11 cellular contexts compared by ENCODE assay signal in genomic region chr1:222582099-222582774, GRCh38. TPM values are rescaled to one million over a fixed set of nuclear protein-coding genes. Genes with fewer than 3 reads are reported as not detected.
DNase-seq lines count a peak whose midpoint lies in the region; ATAC-seq, FAIRE-seq and TF ChIP-seq lines count a peak whose summit lies in the region.
"Had no signal": no experiment of that assay in that cellular context is flagged by ENCODE, and none has a peak within 500 bp of the region (broad histone marks: within the 10 kb centered on the region; RNA-seq: fewer than 3 reads in every experiment).

No MANE protein-coding gene starts in this region.

- H3K9me3 ChIP-seq in A549, result no peaks in the 10 kb centered on the region
- no peaks in the 10 kb centered on the region for H3K9me3 ChIP-seq in astrocyte (ENCODE audit: insufficient read depth, low read depth, low read length)
- H3K9me3 ChIP-seq in naive thymus-derived CD4-positive, alpha-beta T cell (ENCODE audit: control insufficient read depth in 2 of 3, low read length in 3 of 3), result no peaks in the 10 kb centered on the region

- H3K79me2 ChIP-seq in astrocyte (ENCODE audit: insufficient read depth, low read length), result peaks cover 23% of the 10 kb centered on the region

- H3K4me3 Mint-ChIP-seq in astrocyte (ENCODE audit: unreplicated experiment), result no peak overlapping the region
- no peak overlapping the region for H3K4me3 Mint-ChIP-seq in naive thymus-derived CD4-positive, alpha-beta T cell

- POLR2A ChIA-PET in A549 (lab: Yijun Ruan, JAX), result no interaction called here
- POLR2A ChIA-PET in naive thymus-derived CD4-positive, alpha-beta T cell (lab: Charles Lee), result no interaction called here

- 73% methylated on average over 4 of the region's 4 CpGs for WGBS in A549 (ENCODE audit: missing lambda C conversion rate)

- H3K9ac ChIP-seq in astrocyte (ENCODE audit: low read length), result no peak overlapping the region

- no peak for TF ChIP-seq RAD21 in A549 (conservative IDR thresholded peaks at IDR 0.05 in 1 of 2, IDR thresholded peaks at IDR 0.05 in 1 of 2)

- no peak for TF ChIP-seq POLR2A in A549 (IDR thresholded peaks at IDR 0.05; ENCODE audit: low read length)

- no peaks in the 10 kb centered on the region for H3K27me3 ChIP-seq in astrocyte (ENCODE audit: insufficient read depth, low read length)
- H3K27me3 ChIP-seq in naive thymus-derived CD4-positive, alpha-beta T cell (ENCODE audit: control insufficient read depth in 2 of 2, insufficient read depth in 2 of 2, low read length in 2 of 2), result no peaks in the 10 kb centered on the region

- ATAC-seq in A549 (no peak), GM18861 (IDR thresholded peaks at IDR 0.05; ENCODE audit: unreplicated experiment) (peak; percentile 61), HG03103 (IDR thresholded peaks at IDR 0.05; ENCODE audit: low read depth, unreplicated experiment) (peak; percentile 47)
- ATAC-seq in naive thymus-derived CD4-positive, alpha-beta T cell, result no peak

- peaks cover 8% of the 10 kb centered on the region for H3K4me1 Mint-ChIP-seq in astrocyte (ENCODE audit: low read depth, unreplicated experiment)
- H3K4me1 Mint-ChIP-seq in naive thymus-derived CD4-positive, alpha-beta T cell, result peaks cover 12 to 35% (median 24%) of the 10 kb centered on the region in 7 donors

- H3K36me3 Mint-ChIP-seq in astrocyte (ENCODE audit: low read depth, unreplicated experiment), result peaks cover 9% of the 10 kb centered on the region
- peaks cover 15 to 70% (median 43%) of the 10 kb centered on the region in 5 donors for H3K36me3 Mint-ChIP-seq in naive thymus-derived CD4-positive, alpha-beta T cell

- H3K4me1 ChIP-seq in A549 (peaks cover 6% of the 10 kb centered on the region; the same call in 2 of the 3 replicates), astrocyte (ENCODE audit: insufficient read depth, low read length) (no peaks in the 10 kb centered on the region)
- H3K4me1 ChIP-seq in naive thymus-derived CD4-positive, alpha-beta T cell (ENCODE audit: control insufficient read depth in 2 of 2, insufficient read depth in 2 of 2, low read length in 2 of 2), result no peaks in the 10 kb centered on the region

- TF ChIP-seq CTCF in A549 (IDR thresholded peaks at IDR 0.05) (no peak), astrocyte (IDR thresholded peaks at IDR 0.05; ENCODE audit: insufficient read depth, low read depth, low read length) (no peak)

- TF ChIP-seq EP300 in A549 (IDR thresholded peaks at IDR 0.05), result no peak

- H3K27ac ChIP-seq in A549, result no peak overlapping the region
- H3K27ac ChIP-seq in astrocyte (ENCODE audit: low read depth, low read length), result no peak overlapping the region
- H3K27ac ChIP-seq in naive thymus-derived CD4-positive, alpha-beta T cell (ENCODE audit: low read depth, low read length), result no peak overlapping the region

- H3K4me3 ChIP-seq in A549 (no peak overlapping the region), astrocyte (ENCODE audit: insufficient read depth, low read depth, low read length) (no peak overlapping the region)
- H3K4me3 ChIP-seq in naive thymus-derived CD4-positive, alpha-beta T cell (ENCODE audit: low read length), result no peak overlapping the region

- H3K27me3 Mint-ChIP-seq in astrocyte (ENCODE audit: low read depth, unreplicated experiment), result no peaks in the 10 kb centered on the region
- H3K27me3 Mint-ChIP-seq in naive thymus-derived CD4-positive, alpha-beta T cell, result no peaks in the 10 kb centered on the region

- no peaks in the 10 kb centered on the region for H4K20me1 ChIP-seq in astrocyte (ENCODE audit: insufficient read depth, low read length)

- peak overlapping the region; percentile 49 for H3K27ac Mint-ChIP-seq in astrocyte (ENCODE audit: unreplicated experiment)
- H3K27ac Mint-ChIP-seq in naive thymus-derived CD4-positive, alpha-beta T cell, result no peak overlapping the region

- peak overlapping the region; percentile 5; the same call in 2 of the 3 replicates for H3K4me2 ChIP-seq in A549
- no peak overlapping the region for H3K4me2 ChIP-seq in astrocyte (ENCODE audit: low read length)

- H3K36me3 ChIP-seq in astrocyte (ENCODE audit: insufficient read depth, low read length), result peaks cover 18% of the 10 kb centered on the region
- H3K36me3 ChIP-seq in naive thymus-derived CD4-positive, alpha-beta T cell (ENCODE audit: control insufficient read depth in 2 of 3, insufficient read depth in 3 of 3, low read length in 3 of 3), result peaks cover 0 to 26% (median 6%) of the 10 kb centered on the region in 3 experiments

- no peaks in the 10 kb centered on the region for H3K9me3 Mint-ChIP-seq in astrocyte (ENCODE audit: unreplicated experiment)
- H3K9me3 Mint-ChIP-seq in naive thymus-derived CD4-positive, alpha-beta T cell, result no peaks in the 10 kb centered on the region

- DNase-seq in A549 (ENCODE audit: low read depth in 1 of 2, low spot score in 1 of 2), result no peak
- DNase-seq in astrocyte (ENCODE audit: low read depth), result peak; percentile 28
- no peak for DNase-seq in AG08396 (ENCODE audit: low spot score)
- no peak for DNase-seq in naive thymus-derived CD4-positive, alpha-beta T cell
- DNase-seq in central memory CD4-positive, alpha-beta T cell, result no peak
- no peak for DNase-seq in Kasumi-1 (lab: John Stamatoyannopoulos, UW)
- DNase-seq: activated effector memory CD4-positive, alpha-beta T cell treated with anti-CD3 and anti-CD28 coated beads, Interleukin-2, amount 50 U/mL, for 16 hours; GDM1; NCI-H187 treated with DMSO at 0.1 percent for 48 hours had no signal

- intact Hi-C loops in naive thymus-derived CD4-positive, alpha-beta T cell (cut with micrococcal nuclease), result no loop called here

- no peak overlapping the region for H2AFZ ChIP-seq in astrocyte (ENCODE audit: low read depth, low read length)

- FAIRE-seq in A549 (lab: Jason Lieb, UNC), result no peak
- no peak for FAIRE-seq in astrocyte (lab: Jason Lieb, UNC)

- CTCF ChIA-PET in A549 (lab: Yijun Ruan, JAX), result interaction anchor here (1.1 kb wide), 2 partner anchors 10 to 52 kb away, joined by 3 to 4 read pairs; no protein-coding TSS in a partner anchor
- CTCF ChIA-PET in naive thymus-derived CD4-positive, alpha-beta T cell (lab: Charles Lee), result no interaction called here

TF ChIP-seq in A549, 52 proteins besides CTCF, POLR2A, EP300 and RAD21:
- TF ChIP-seq TFCP2L1 (CRISPR knock-in tag; IDR thresholded peaks at IDR 0.05) (no peak), HOXB5 (CRISPR knock-in tag; IDR thresholded peaks at IDR 0.05) (no peak)

RNA-seq across cellular contexts. Expression of gene TAF1A, which starts 7.5 kb away (rescaled TPM):
- 16.0 and 21.7 TPM in 2 replicates for polyA plus RNA-seq in A549 (2011; rRNA removed)
- polyA plus RNA-seq in A549 (2012; cell fraction: cytosol; rRNA removed), result 4.2 TPM in 2 replicates
- polyA plus RNA-seq in A549 (2012; cell fraction: nucleus; rRNA removed), result 3.1 and 6.2 TPM in 2 replicates
- polyA plus RNA-seq in A549 (2017; fragmentation: RNase III; extraction: RNeasy Plus Mini Kit Qiagen cat#74134 plus additional on column Dnase treatment), result 11.7 to 13.0 TPM (median 12.1 TPM) in 3 replicates
- polyA minus RNA-seq in A549 (2011; rRNA and poly(A)+ RNA removed), result 2.9 and 5.4 TPM in 2 replicates
- 6.6 and 7.5 TPM in 2 replicates for total RNA-seq in astrocyte
- 10 to 100 TPM in 2 of 5 experiments, 1 to 10 TPM in 3; 6.5 to 17.9 (median 9.3) TPM for total RNA-seq in naive thymus-derived CD4-positive, alpha-beta T cell
- polyA plus RNA-seq in naive thymus-derived CD4-positive, alpha-beta T cell, result 1 to 10 TPM; 6.8 to 8.0 TPM

RNA-seq across cellular contexts. Expression of gene HHIPL2, which starts 34.3 kb away (rescaled TPM):
- 19.6 and 21.0 TPM in 2 replicates for polyA plus RNA-seq in A549 (2011; rRNA removed)
- 6.3 and 8.3 TPM in 2 replicates for polyA plus RNA-seq in A549 (2012; cell fraction: cytosol; rRNA removed)
- 16.9 and 25.6 TPM in 2 replicates for polyA plus RNA-seq in A549 (2012; cell fraction: nucleus; rRNA removed)
- 10.5 to 16.6 TPM (median 14.3 TPM) in 3 replicates for polyA plus RNA-seq in A549 (2017; fragmentation: RNase III; extraction: RNeasy Plus Mini Kit Qiagen cat#74134 plus additional on column Dnase treatment)
- polyA minus RNA-seq in A549 (2011; rRNA and poly(A)+ RNA removed), result 8.1 and 11.6 TPM in 2 replicates
- total RNA-seq in astrocyte, result 0.16 and 0.50 TPM in 2 replicates
- total RNA-seq in naive thymus-derived CD4-positive, alpha-beta T cell, result under 1 TPM; 0.17 to 0.98 (median 0.49) TPM
- not detected for polyA plus RNA-seq in naive thymus-derived CD4-positive, alpha-beta T cell

RNA-seq across cellular contexts. Expression of gene MIA3, which starts 35.7 kb away (rescaled TPM):
- 39.2 and 40.3 TPM in 2 replicates for polyA plus RNA-seq in A549 (2011; rRNA removed)
- polyA plus RNA-seq in A549 (2012; cell fraction: cytosol; rRNA removed), result 24.9 and 26.9 TPM in 2 replicates
- 106 and 114 TPM in 2 replicates for polyA plus RNA-seq in A549 (2012; cell fraction: nucleus; rRNA removed)
- 16.4 to 17.5 TPM (median 17.2 TPM) in 3 replicates for polyA plus RNA-seq in A549 (2017; fragmentation: RNase III; extraction: RNeasy Plus Mini Kit Qiagen cat#74134 plus additional on column Dnase treatment)
- 25.3 and 31.3 TPM in 2 replicates for polyA minus RNA-seq in A549 (2011; rRNA and poly(A)+ RNA removed)
- 63.5 and 73.5 TPM in 2 replicates for total RNA-seq in astrocyte
- 100 to 1,000 TPM in 3 of 5 experiments, 10 to 100 TPM in 2; 61.7 to 112 (median 100) TPM for total RNA-seq in naive thymus-derived CD4-positive, alpha-beta T cell
- 10 to 100 TPM; 48.0 to 70.5 TPM for polyA plus RNA-seq in naive thymus-derived CD4-positive, alpha-beta T cell

Comparison
In these comparisons a context has a peak if more than half of its experiments do, and no peak if none do; other contexts are left out.
1. ATAC-seq: peak in GM18861 (single experiment) and HG03103 (single experiment); none in A549 (0 of 2) and naive thymus-derived CD4-positive, alpha-beta T cell (single experiment).